Comparison of ENCODE assay signal across 12 cellular contexts in the genomic region with DNA sequence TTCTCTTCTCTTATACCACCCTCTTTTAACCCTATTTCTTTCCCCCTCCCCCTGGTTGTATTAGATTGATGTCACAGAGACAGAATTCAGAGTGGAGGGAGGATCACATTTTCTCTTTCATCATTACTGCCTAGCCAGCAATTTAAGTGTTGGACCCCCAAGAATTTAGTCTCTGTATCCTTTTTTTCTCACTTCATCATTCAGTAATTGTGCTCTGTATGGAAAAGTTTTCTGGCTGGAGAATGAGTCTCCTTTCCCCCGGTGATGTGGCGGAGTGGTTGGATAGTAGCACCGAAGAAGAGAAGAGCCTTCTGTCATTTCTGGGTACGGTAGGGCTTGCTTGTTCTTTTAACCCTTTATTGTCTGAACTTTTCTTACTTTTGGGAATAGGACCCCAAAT.
DNase-seq lines count a peak whose midpoint lies in the region; ATAC-seq and TF ChIP-seq lines count a peak whose summit lies in the region.
"Had no signal": no experiment of that assay in that cellular context is flagged by ENCODE, and none has a peak within 500 bp of the region (broad histone marks: within the 10 kb centered on the region; RNA-seq: fewer than 3 reads in every experiment).

No MANE protein-coding gene starts in this region.

- H3K4me3 ChIP-seq in BJ (ENCODE audit: low read depth, low read length) (peak overlapping the region; percentile 26; the same call in 1 of the 2 replicates), adipocyte (ENCODE audit: low read length) (peak overlapping the region; percentile 74), gastroesophageal sphincter (peak overlapping the region; percentile 28 to 31), upper lobe of right lung (no peak overlapping the region)
- H3K4me3 ChIP-seq in CD8-positive, alpha-beta memory T cell (ENCODE audit: low read length): no peak overlapping the region

- no peak overlapping the region for H3K27ac Mint-ChIP-seq in CD8-positive, alpha-beta memory T cell
- no peak overlapping the region for H3K27ac Mint-ChIP-seq in CD4-positive, alpha-beta T cell
- H3K27ac Mint-ChIP-seq: naive thymus-derived CD8-positive, alpha-beta T cell had no signal

- H3K4me3 Mint-ChIP-seq in CD8-positive, alpha-beta memory T cell: no peak overlapping the region
- H3K4me3 Mint-ChIP-seq in CD4-positive, alpha-beta T cell: no peak overlapping the region
- H3K4me3 Mint-ChIP-seq: naive thymus-derived CD8-positive, alpha-beta T cell had no signal

- no peaks in the 10 kb centered on the region for H3K9me3 Mint-ChIP-seq in CD8-positive, alpha-beta memory T cell
- no peaks in the 10 kb centered on the region for H3K9me3 Mint-ChIP-seq in CD4-positive, alpha-beta T cell
- H3K9me3 Mint-ChIP-seq: naive thymus-derived CD8-positive, alpha-beta T cell had no signal

- peaks cover 27% of the 10 kb centered on the region for H3K4me1 ChIP-seq in adipocyte (ENCODE audit: control insufficient read depth, insufficient read depth, low read length)
- H3K4me1 ChIP-seq in gastroesophageal sphincter: peaks cover 0 to 19% (median 5%) of the 10 kb centered on the region in 3 donors
- no peaks in the 10 kb centered on the region for H3K4me1 ChIP-seq in CD8-positive, alpha-beta memory T cell (ENCODE audit: insufficient read depth, low read length)
- peaks cover 8% of the 10 kb centered on the region for H3K4me1 ChIP-seq in upper lobe of right lung

- H3K27me3 Mint-ChIP-seq in CD8-positive, alpha-beta memory T cell: no peaks in the 10 kb centered on the region
- H3K27me3 Mint-ChIP-seq in CD4-positive, alpha-beta T cell: peaks cover 12% of the 10 kb centered on the region

- CTCF ChIA-PET in BJ (lab: Yijun Ruan, JAX): interaction anchor here (1.0 to 1.4 kb wide), 2 partner anchors 60 to 73 kb away, joined by 3 to 4 read pairs; no protein-coding TSS in a partner anchor
- CTCF ChIA-PET in CD8-positive, alpha-beta memory T cell (lab: Charles Lee): no interaction called here
- CTCF ChIA-PET in CD4-positive, alpha-beta T cell (lab: Charles Lee): no interaction called here

- peak overlapping the region in 1 of 4 donors; percentile 19 for H3K27ac ChIP-seq in gastroesophageal sphincter
- no peak overlapping the region for H3K27ac ChIP-seq in CD8-positive, alpha-beta memory T cell (ENCODE audit: low read depth, low read length)
- H3K27ac ChIP-seq in upper lobe of right lung: no peak overlapping the region
- no peak overlapping the region for H3K27ac ChIP-seq in CD4-positive, alpha-beta T cell (ENCODE audit: low read depth, low read length)
- H3K27ac ChIP-seq: C4-2B, KMS-11 had no signal

- no peak for TF ChIP-seq EP300 in gastroesophageal sphincter (IDR thresholded peaks at IDR 0.05)

- peak overlapping the region; percentile 53 for H3K9ac ChIP-seq in adipocyte (ENCODE audit: low read length)
- H3K9ac ChIP-seq: KMS-11 had no signal

- WGBS in gastroesophageal sphincter (ENCODE audit: low coverage in 1 of 2), 2 donors: 5 to 7% methylated on average over 3 of the region's 4 CpGs

- H3K4me1 Mint-ChIP-seq in CD8-positive, alpha-beta memory T cell: no peaks in the 10 kb centered on the region
- H3K4me1 Mint-ChIP-seq in CD4-positive, alpha-beta T cell (ENCODE audit: low read depth): no peaks in the 10 kb centered on the region
- H3K4me1 Mint-ChIP-seq: naive thymus-derived CD8-positive, alpha-beta T cell had no signal

- intact Hi-C loops in upper lobe of right lung (cut with DNase I): no loop called here
- intact Hi-C loops in CD4-positive, alpha-beta T cell (cut with DNase I, micrococcal nuclease): no loop called here

- TF ChIP-seq CTCF in BJ (IDR thresholded peaks at IDR 0.05; ENCODE audit: insufficient read depth, low read depth, low read length) (no peak), gastroesophageal sphincter (IDR thresholded peaks at IDR 0.05) (no peak), upper lobe of right lung (IDR thresholded peaks at IDR 0.05) (no peak)
- no peak for TF ChIP-seq CTCF in CD4-positive, alpha-beta T cell (IDR thresholded peaks at IDR 0.05)

- POLR2A ChIA-PET in BJ (lab: Charles Lee): no interaction called here
- POLR2A ChIA-PET in CD8-positive, alpha-beta memory T cell (lab: Charles Lee): no interaction called here
- POLR2A ChIA-PET in CD4-positive, alpha-beta T cell (lab: Charles Lee): no interaction called here

- ATAC-seq in gastroesophageal sphincter (no peak), HG02884 (IDR thresholded peaks at IDR 0.05; ENCODE audit: unreplicated experiment) (no peak), upper lobe of right lung (no peak)
- no peak for ATAC-seq in CD4-positive, alpha-beta T cell (ENCODE audit: poor library complexity)
- ATAC-seq: naive thymus-derived CD8-positive, alpha-beta T cell had no signal

- no peaks in the 10 kb centered on the region for H3K36me3 ChIP-seq in BJ (ENCODE audit: control insufficient read depth, insufficient read depth, low read length)
- no peaks in the 10 kb centered on the region for H3K36me3 ChIP-seq in adipocyte (ENCODE audit: control insufficient read depth, insufficient read depth, low read length, severe bottlenecking)
- no peaks in the 10 kb centered on the region for H3K36me3 ChIP-seq in gastroesophageal sphincter
- no peaks in the 10 kb centered on the region for H3K36me3 ChIP-seq in CD8-positive, alpha-beta memory T cell (ENCODE audit: insufficient read depth, low read length)
- H3K36me3 ChIP-seq in upper lobe of right lung: no peaks in the 10 kb centered on the region
- H3K36me3 ChIP-seq: adrenal gland had no signal

- H3K9me3 ChIP-seq in adipocyte (ENCODE audit: control insufficient read depth, low read length) (no peaks in the 10 kb centered on the region), gastroesophageal sphincter (no peaks in the 10 kb centered on the region), upper lobe of right lung (no peaks in the 10 kb centered on the region)
- no peaks in the 10 kb centered on the region for H3K9me3 ChIP-seq in CD8-positive, alpha-beta memory T cell (ENCODE audit: low read length)
- H3K9me3 ChIP-seq in CD4-positive, alpha-beta T cell (ENCODE audit: control insufficient read depth, low read length): no peaks in the 10 kb centered on the region
- H3K9me3 ChIP-seq: adrenal gland had no signal

- DNase-seq in BJ (ENCODE audit: low read depth) (no peak), adipocyte (ENCODE audit: low read depth) (peak; percentile 50), pons (ENCODE audit: low spot score) (peak; percentile 24), upper lobe of right lung (no peak)
- DNase-seq in CD8-positive, alpha-beta memory T cell: no peak
- no peak for DNase-seq in CD4-positive, alpha-beta T cell
- DNase-seq: naive thymus-derived CD8-positive, alpha-beta T cell had no signal

- TF ChIP-seq POLR2A in gastroesophageal sphincter (IDR thresholded peaks at IDR 0.05): no peak

- H3K36me3 Mint-ChIP-seq in CD8-positive, alpha-beta memory T cell: no peaks in the 10 kb centered on the region
- H3K36me3 Mint-ChIP-seq in CD4-positive, alpha-beta T cell (ENCODE audit: low read depth): no peaks in the 10 kb centered on the region
- H3K36me3 Mint-ChIP-seq: naive thymus-derived CD8-positive, alpha-beta T cell had no signal

- no peaks in the 10 kb centered on the region for H3K27me3 ChIP-seq in BJ (ENCODE audit: control insufficient read depth, insufficient read depth, low read length)
- H3K27me3 ChIP-seq in adipocyte (replicated peaks; ENCODE audit: control insufficient read depth, insufficient read depth, low read length): no peaks in the 10 kb centered on the region
- H3K27me3 ChIP-seq in gastroesophageal sphincter: no peaks in the 10 kb centered on the region
- H3K27me3 ChIP-seq in CD8-positive, alpha-beta memory T cell (ENCODE audit: insufficient read depth, low read length, poor library complexity, severe bottlenecking): no peaks in the 10 kb centered on the region
- no peaks in the 10 kb centered on the region for H3K27me3 ChIP-seq in upper lobe of right lung
- H3K27me3 ChIP-seq in CD4-positive, alpha-beta T cell (ENCODE audit: control insufficient read depth, insufficient read depth, low read length): no peaks in the 10 kb centered on the region
- H3K27me3 ChIP-seq: adrenal gland had no signal

Comparison
In these comparisons a context has a peak if more than half of its experiments do, and no peak if none do; other contexts are left out.
1. DNase-seq: peak in adipocyte (single experiment) and pons (single experiment); none in BJ (single experiment), CD8-positive, alpha-beta memory T cell (0 of 5), upper lobe of right lung (single experiment) and CD4-positive, alpha-beta T cell (0 of 10).
2. H3K4me3 ChIP-seq: peak in BJ (single experiment), adipocyte (single experiment) and gastroesophageal sphincter (2 of 2); none in CD8-positive, alpha-beta memory T cell (single experiment) and upper lobe of right lung (single experiment).